In genomic region chr11:73242291-73243092, GRCh38 we compare ENCODE assay signal across 1 cellular context.
A peak's percentile ranks its signal among the peaks of the same experiment; 100 is the strongest.
TF ChIP-seq lines count a peak whose summit lies in the region.

No MANE protein-coding gene starts in this region.

TF ChIP-seq in SK-N-SH, 30 proteins besides CTCF, POLR2A, EP300 and RAD21 (continued from another document):
- TF ChIP-seq ZBTB33 (IDR thresholded peaks at IDR 0.05; ENCODE audit: borderline replicate concordance, low read depth), result no peak
- TF ChIP-seq USF2 (IDR thresholded peaks at IDR 0.05; ENCODE audit: borderline replicate concordance, low read depth, low read length), result no peak
- TF ChIP-seq FOSL2 (IDR thresholded peaks at IDR 0.05; ENCODE audit: borderline replicate concordance, low read depth), result no peak
- TF ChIP-seq MXI1 (IDR thresholded peaks at IDR 0.05; ENCODE audit: low read depth, low read length), result no peak
- TF ChIP-seq TCF12 (IDR thresholded peaks at IDR 0.05), result peak; percentile 30; the same call in 1 of the 2 replicates
- no peak for TF ChIP-seq NFIC (IDR thresholded peaks at IDR 0.05; ENCODE audit: borderline replicate concordance)
- no peak for TF ChIP-seq YY1 (IDR thresholded peaks at IDR 0.05; ENCODE audit: low read depth)
- TF ChIP-seq GATA2 (CRISPR knock-in tag; IDR thresholded peaks at IDR 0.05), result no peak
- TF ChIP-seq GABPA (IDR thresholded peaks at IDR 0.05; ENCODE audit: low read depth), result peak; percentile 76
- TF ChIP-seq MEF2A (IDR thresholded peaks at IDR 0.05; ENCODE audit: borderline replicate concordance, low read depth), result no peak
- TF ChIP-seq, protein P1, sequence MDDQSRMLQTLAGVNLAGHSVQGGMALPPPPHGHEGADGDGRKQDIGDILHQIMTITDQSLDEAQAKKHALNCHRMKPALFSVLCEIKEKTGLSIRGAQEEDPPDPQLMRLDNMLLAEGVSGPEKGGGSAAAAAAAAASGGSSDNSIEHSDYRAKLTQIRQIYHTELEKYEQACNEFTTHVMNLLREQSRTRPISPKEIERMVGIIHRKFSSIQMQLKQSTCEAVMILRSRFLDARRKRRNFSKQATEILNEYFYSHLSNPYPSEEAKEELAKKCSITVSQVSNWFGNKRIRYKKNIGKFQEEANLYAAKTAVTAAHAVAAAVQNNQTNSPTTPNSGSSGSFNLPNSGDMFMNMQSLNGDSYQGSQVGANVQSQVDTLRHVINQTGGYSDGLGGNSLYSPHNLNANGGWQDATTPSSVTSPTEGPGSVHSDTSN (IDR thresholded peaks at IDR 0.05), result no peak
- no peak for TF ChIP-seq RFX5 (IDR thresholded peaks at IDR 0.05; ENCODE audit: low read length)
- no peak for TF ChIP-seq SIN3A (IDR thresholded peaks at IDR 0.05; ENCODE audit: borderline replicate concordance, low read depth, low read length)
- no peak for TF ChIP-seq FOXM1 (IDR thresholded peaks at IDR 0.05; ENCODE audit: low read depth)
- TF ChIP-seq, protein P2, sequence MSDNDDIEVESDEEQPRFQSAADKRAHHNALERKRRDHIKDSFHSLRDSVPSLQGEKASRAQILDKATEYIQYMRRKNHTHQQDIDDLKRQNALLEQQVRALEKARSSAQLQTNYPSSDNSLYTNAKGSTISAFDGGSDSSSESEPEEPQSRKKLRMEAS (IDR thresholded peaks at IDR 0.05; ENCODE audit: low read depth), result 0 out of 2 replicates have a peak, but pooled peaks have one; percentile 49
- peak; percentile 59 for TF ChIP-seq CHD2 (IDR thresholded peaks at IDR 0.05; ENCODE audit: low read length, partially characterized antibody)
- TF ChIP-seq EZH2phosphoT487 (IDR thresholded peaks at IDR 0.05; ENCODE audit: borderline replicate concordance, low read depth), result no peak
- TF ChIP-seq IRF3 (IDR thresholded peaks at IDR 0.05; ENCODE audit: low read depth, low read length), result no peak
- no peak for TF ChIP-seq RXRA (IDR thresholded peaks at IDR 0.05; ENCODE audit: borderline replicate concordance, low read depth)
- no peak for TF ChIP-seq TEAD4 (IDR thresholded peaks at IDR 0.05; ENCODE audit: borderline replicate concordance, insufficient read depth)
- no peak for TF ChIP-seq NRF1 (IDR thresholded peaks at IDR 0.05; ENCODE audit: low read depth, low read length)
